Comparison of ENCODE assay signal across 11 cellular contexts in genomic region chr4:128228021-128228571, GRCh38. TPM values are rescaled to one million over a fixed set of nuclear protein-coding genes. Genes with fewer than 3 reads are reported as not detected.
DNase-seq lines count a peak whose midpoint lies in the region; ATAC-seq and TF ChIP-seq lines count a peak whose summit lies in the region.
"Had no signal": no experiment of that assay in that cellular context is flagged by ENCODE, and none has a peak within 500 bp of the region (broad histone marks: within the 10 kb centered on the region; RNA-seq: fewer than 3 reads in every experiment).

No MANE protein-coding gene starts in this region.

- H3K27ac Mint-ChIP-seq in GM23338: no peak overlapping the region
- H3K27ac Mint-ChIP-seq in progenitor cell of endocrine pancreas: peak overlapping the region; percentile 21
- H3K27ac Mint-ChIP-seq: T-cell had no signal

- TF ChIP-seq CTCF in GM23338 (conservative IDR thresholded peaks at IDR 0.05; ENCODE audit: low read depth in 2 of 2): no peak
- TF ChIP-seq CTCF in progenitor cell of endocrine pancreas (IDR thresholded peaks at IDR 0.05; ENCODE audit: unreplicated experiment): no peak

- H4K20me1 ChIP-seq in GM23338 (replicated peaks; ENCODE audit: insufficient read depth): no peaks in the 10 kb centered on the region

- H2AFZ ChIP-seq in GM23338: no peak overlapping the region

- no peaks in the 10 kb centered on the region for H3K36me3 ChIP-seq in GM23338 (ENCODE audit: insufficient read depth)
- no peaks in the 10 kb centered on the region for H3K36me3 ChIP-seq in endocrine pancreas (ENCODE audit: control insufficient read depth, insufficient read depth, low read length)
- H3K36me3 ChIP-seq in MG63: no peaks in the 10 kb centered on the region

- ATAC-seq in GM23338: peak; percentile 49; the same call in 2 of the 3 replicates
- ATAC-seq: stimulated activated naive CD8-positive, alpha-beta T cell treated with anti-CD3 and anti-CD28 coated beads, Interleukin-15, Interleukin-2, amounts not matched to agents 100 U/mL and 50 U/mL, for 24 hours had no signal

- H3K4me3 ChIP-seq in GM23338 (no peak overlapping the region), endocrine pancreas (ENCODE audit: control insufficient read depth, insufficient read depth, low read length) (peak overlapping the region; percentile 40), MG63 (no peak overlapping the region)

- H3K27me3 Mint-ChIP-seq in GM23338 (ENCODE audit: insufficient read depth, low read depth, poor library complexity) (no peaks in the 10 kb centered on the region), progenitor cell of endocrine pancreas (no peaks in the 10 kb centered on the region)

- H3K27me3 ChIP-seq in GM23338 (ENCODE audit: insufficient read depth) (no peaks in the 10 kb centered on the region), endocrine pancreas (ENCODE audit: control insufficient read depth, insufficient read depth, low read length) (no peaks in the 10 kb centered on the region), MG63 (no peaks in the 10 kb centered on the region)

- no peak for DNase-seq in GM23338 (ENCODE audit: low spot score)
- peak; percentile 87 for DNase-seq in NCI-H510A treated with DMSO at 0.1 percent for 48 hours (lab: John Stamatoyannopoulos, UW)
- DNase-seq in progenitor cell of endocrine pancreas (ENCODE audit: low spot score, unreplicated experiment): no peak
- DNase-seq in RKO (ENCODE audit: low spot score): no peak
- no peak for DNase-seq in NCI-H2227 treated with DMSO at 0.1 percent for 48 hours (lab: John Stamatoyannopoulos, UW)
- no peak for DNase-seq in MG63
- DNase-seq in activated CD4-positive, alpha-beta T cell treated with anti-CD3 and anti-CD28 coated beads for 4 hours: no peak
- DNase-seq: NCI-H187 treated with DMSO at 0.1 percent for 48 hours; stimulated activated naive CD8-positive, alpha-beta T cell treated with anti-CD3 and anti-CD28 coated beads, Interleukin-15, Interleukin-2, amounts not matched to agents 100 U/mL and 50 U/mL, for 24 hours; T-cell had no signal

- no peaks in the 10 kb centered on the region for H3K9me3 ChIP-seq in endocrine pancreas (ENCODE audit: control insufficient read depth, low read length)
- no peaks in the 10 kb centered on the region for H3K9me3 ChIP-seq in MG63

- no peak overlapping the region for H3K27ac ChIP-seq in GM23338 (ENCODE audit: low read depth)

- H3F3A ChIP-seq in GM23338 (replicated peaks; ENCODE audit: low read depth): no peaks in the 10 kb centered on the region

- H3K4me2 ChIP-seq in GM23338: no peak overlapping the region

- H3K79me2 ChIP-seq in GM23338 (replicated peaks; ENCODE audit: insufficient read depth): no peaks in the 10 kb centered on the region

- no peaks in the 10 kb centered on the region; the same call in 2 of the 3 replicates for H3K9me3 Mint-ChIP-seq in GM23338
- H3K9me3 Mint-ChIP-seq in progenitor cell of endocrine pancreas (ENCODE audit: low read depth): peaks cover 3% of the 10 kb centered on the region
- H3K9me3 Mint-ChIP-seq: T-cell had no signal

- H3K36me3 Mint-ChIP-seq in GM23338 (ENCODE audit: low read depth): no peaks in the 10 kb centered on the region
- H3K36me3 Mint-ChIP-seq in progenitor cell of endocrine pancreas (ENCODE audit: insufficient read depth): no peaks in the 10 kb centered on the region
- H3K36me3 Mint-ChIP-seq: T-cell had no signal

- H3K9ac ChIP-seq in endocrine pancreas (ENCODE audit: control insufficient read depth, insufficient read depth, low read length): no peak overlapping the region

- H3K4me1 Mint-ChIP-seq in GM23338 (peaks cover 3% of the 10 kb centered on the region; the same call in 1 of the 3 replicates), progenitor cell of endocrine pancreas (ENCODE audit: low read depth) (peaks cover 17% of the 10 kb centered on the region)
- H3K4me1 Mint-ChIP-seq: T-cell had no signal

- H3K9me2 ChIP-seq in GM23338 (ENCODE audit: insufficient read depth): no peaks in the 10 kb centered on the region

- no peaks in the 10 kb centered on the region for H3K4me1 ChIP-seq in GM23338 (ENCODE audit: insufficient read depth)
- peaks cover 23% of the 10 kb centered on the region for H3K4me1 ChIP-seq in endocrine pancreas (ENCODE audit: control insufficient read depth, insufficient read depth, low read length)

- H3K4me3 Mint-ChIP-seq in GM23338: no peak overlapping the region
- no peak overlapping the region for H3K4me3 Mint-ChIP-seq in progenitor cell of endocrine pancreas (ENCODE audit: low read depth)
- H3K4me3 Mint-ChIP-seq: T-cell had no signal

TF ChIP-seq in GM23338, 12 proteins besides CTCF, POLR2A, EP300 and RAD21 (continues in another document):
- no peak for TF ChIP-seq JUNB (IDR thresholded peaks at IDR 0.05; ENCODE audit: unreplicated experiment)
- no peak for TF ChIP-seq CREB1 (CRISPR knock-in tag; IDR thresholded peaks at IDR 0.05; ENCODE audit: low read depth)
- no peak for TF ChIP-seq ZNF462 (CRISPR knock-in tag; IDR thresholded peaks at IDR 0.05)
- TF ChIP-seq NANOG (IDR thresholded peaks at IDR 0.05; ENCODE audit: borderline replicate concordance): no peak

RNA-seq across cellular contexts. Expression of gene PGRMC2, which starts 59.5 kb away (rescaled TPM):
- 61.9 and 74.5 TPM in 2 replicates for total RNA-seq in GM23338 (2014; rRNA removed; shearing (Covaris generic))
- polyA plus RNA-seq in GM23338 (2016; fragmentation: Nextera tagmentation; extraction: Ambion mirVana): 33.7 and 40.2 TPM in 2 replicates
- total RNA-seq in progenitor cell of endocrine pancreas: 65.1 and 69.9 TPM in 2 replicates
- 40.0 and 104 TPM in 2 replicates for total RNA-seq in MG63 (2014; rRNA removed; shearing (Covaris generic); ENCODE audit: low replicate concordance)
